8 cellular contexts compared by ENCODE assay signal in genomic region chr9:135500525-135501260, GRCh38. TPM values are rescaled to one million over a fixed set of nuclear protein-coding genes. Genes with fewer than 3 reads are reported as not detected.
DNase-seq lines count a peak whose midpoint lies in the region; ATAC-seq and TF ChIP-seq lines count a peak whose summit lies in the region.

MRPS2 (plus strand) TSS chr9:135500682; CDS start chr9:135500711, 29 bp downstream.

- H3K36me3 ChIP-seq in ascending aorta: peaks cover 26 to 31% of the 10 kb centered on the region in 2 donors

- H3K27me3 Mint-ChIP-seq in HFFc6 (ENCODE audit: insufficient read depth): peaks cover 2% of the 10 kb centered on the region
- peaks cover 7% of the 10 kb centered on the region for H3K27me3 Mint-ChIP-seq in T-helper 2 cell treated with Interferon-gamma antibody and Interleukin-4, amounts not matched to agents 5 μg/mL and 100 μg/mL, for 36 hours (ENCODE audit: low read depth)

- DNase-seq in GM10266 (ENCODE audit: extremely low spot score) (peak; percentile 96), HFFc6 (peak; percentile 77), NCI-H1048 (lab: John Stamatoyannopoulos, UW) (peak; percentile 81), ascending aorta (ENCODE audit: low spot score in 2 of 2) (peak; percentile 38 to 93), hepatic stellate cell (ENCODE audit: low spot score) (peak; percentile 95), retina (peak; percentile 93)
- DNase-seq in T-helper 2 cell treated with Interferon-gamma antibody and Interleukin-4, amounts not matched to agents 5 μg/mL and 100 μg/mL, for 36 hours (ENCODE audit: low spot score): peak; percentile 88

- H3K9me3 Mint-ChIP-seq in HFFc6: no peaks in the 10 kb centered on the region
- H3K9me3 Mint-ChIP-seq in T-helper 2 cell treated with Interferon-gamma antibody and Interleukin-4, amounts not matched to agents 5 μg/mL and 100 μg/mL, for 36 hours: no peaks in the 10 kb centered on the region

- H3K9me3 ChIP-seq in ascending aorta: no peaks in the 10 kb centered on the region

- intact Hi-C loops in ascending aorta (cut with DNase I): loop anchor here (1.0 kb wide), 1 partner anchor 21 kb away; the partner anchor contains the start of gene PPP1R26

- H3K27ac ChIP-seq in ascending aorta: peak within 1 kb of the TSS; percentile 69 to 75

- H3K27me3 ChIP-seq in ascending aorta: no peaks in the 10 kb centered on the region

- H3K36me3 Mint-ChIP-seq in HFFc6 (ENCODE audit: low read depth): peaks cover 4% of the 10 kb centered on the region; the same call in 1 of the 2 replicates
- peaks cover 19% of the 10 kb centered on the region for H3K36me3 Mint-ChIP-seq in T-helper 2 cell treated with Interferon-gamma antibody and Interleukin-4, amounts not matched to agents 5 μg/mL and 100 μg/mL, for 36 hours (ENCODE audit: low read depth)

- TF ChIP-seq CTCF in GM10266 (IDR thresholded peaks at IDR 0.05; ENCODE audit: control insufficient read depth, insufficient read depth, low read depth, missing control alignments): peak; percentile 100
- TF ChIP-seq CTCF in HFFc6 (IDR thresholded peaks at IDR 0.05): peak; percentile 86
- TF ChIP-seq CTCF in ascending aorta (IDR thresholded peaks at IDR 0.05): peak; percentile 85 to 97 (median 93)

- H3K4me1 Mint-ChIP-seq in HFFc6 (ENCODE audit: low read depth): 0 out of 2 replicates have a peak, but pooled peaks cover 7% of the 10 kb centered on the region
- H3K4me1 Mint-ChIP-seq in T-helper 2 cell treated with Interferon-gamma antibody and Interleukin-4, amounts not matched to agents 5 μg/mL and 100 μg/mL, for 36 hours (ENCODE audit: low read depth): peaks cover 9% of the 10 kb centered on the region

- peak within 1 kb of the TSS; percentile 87 for H3K27ac Mint-ChIP-seq in HFFc6
- H3K27ac Mint-ChIP-seq in T-helper 2 cell treated with Interferon-gamma antibody and Interleukin-4, amounts not matched to agents 5 μg/mL and 100 μg/mL, for 36 hours: peak within 1 kb of the TSS; percentile 94

- H3K4me3 Mint-ChIP-seq in HFFc6: peak within 1 kb of the TSS; percentile 89
- peak within 1 kb of the TSS; percentile 91 for H3K4me3 Mint-ChIP-seq in T-helper 2 cell treated with Interferon-gamma antibody and Interleukin-4, amounts not matched to agents 5 μg/mL and 100 μg/mL, for 36 hours

- peaks cover 12 to 17% of the 10 kb centered on the region in 2 donors for H3K4me1 ChIP-seq in ascending aorta

- no peak for ATAC-seq in GM18519 (IDR thresholded peaks at IDR 0.05; ENCODE audit: low FRiP score, unreplicated experiment)

- peak within 1 kb of the TSS; percentile 73 to 75 for H3K4me3 ChIP-seq in ascending aorta

RNA-seq across cellular contexts. Expression of gene MRPS2, which starts in this region (rescaled TPM):
- total RNA-seq in HFFc6 (2021; fragmentation: NEBNext Ultra II Directional; extraction: Animal tissue kit (Norgen Biotek cat#: 25700)): 10 to 100 TPM; 37.5 to 43.3 (median 38.6) TPM
- total RNA-seq in ascending aorta: 57.3 TPM
